8 cellular contexts compared by ENCODE assay signal in genomic region chr17:16653367-16654041, GRCh38. TPM values are rescaled to one million over a fixed set of nuclear protein-coding genes. Genes with fewer than 3 reads are reported as not detected.
DNase-seq lines count a peak whose midpoint lies in the region; ATAC-seq and TF ChIP-seq lines count a peak whose summit lies in the region.

Gene ZNF624, minus strand, starts transcription at chr17:16653850.

- H4K8ac ChIP-seq in IMR-90 (ENCODE audit: low read depth in 2 of 2, low read length in 2 of 2), result peak within 1 kb of the TSS; percentile 73 to 84

- peaks cover 18% of the 10 kb centered on the region for H3K4me1 Mint-ChIP-seq in activated T-cell treated with anti-CD3 and anti-CD28 coated beads, Interleukin-2, amount 50 U/mL, for 4 hours (ENCODE audit: low read depth)

- peak within 1 kb of the TSS; percentile 58 for H3K4ac ChIP-seq in IMR-90 (ENCODE audit: low read depth, low read length)

- H3K23ac ChIP-seq in IMR-90 (ENCODE audit: low read depth, low read length), result peak within 1 kb of the TSS; percentile 39; the same call in 1 of the 2 replicates

- H3K79me1 ChIP-seq in IMR-90 (ENCODE audit: low read depth in 1 of 2, low read length in 2 of 2), result peaks cover 6 to 7% of the 10 kb centered on the region in 2 experiments; a peak in 2 of 4 replicates

- H3K56ac ChIP-seq in IMR-90 (ENCODE audit: extremely low read depth, insufficient read depth, low read length), result no peak within 1 kb of the TSS

- 0 out of 2 replicates have a peak, but pooled peaks cover 2% of the 10 kb centered on the region for H3K4me1 ChIP-seq in IMR-90 (ENCODE audit: control insufficient read depth, insufficient read depth, low read length)
- no peaks in the 10 kb centered on the region for H3K4me1 ChIP-seq in esophagus (ENCODE audit: control insufficient read depth in 2 of 2, insufficient read depth in 2 of 2, low read length in 1 of 2)
- peaks cover 5 to 9% of the 10 kb centered on the region in 2 donors for H3K4me1 ChIP-seq in mucosa of rectum (ENCODE audit: control insufficient read depth in 2 of 2, insufficient read depth in 2 of 2, low read length in 2 of 2)

- intact Hi-C loops in IMR-90 (cut with micrococcal nuclease), result no loop called here

- TF ChIP-seq RAD21 in IMR-90 (IDR thresholded peaks at IDR 0.05; ENCODE audit: low read length), result no peak

- no peaks in the 10 kb centered on the region for H3K27me3 Mint-ChIP-seq in activated T-cell treated with anti-CD3 and anti-CD28 coated beads, Interleukin-2, amount 50 U/mL, for 4 hours (ENCODE audit: low read depth)

- peak; percentile 60 for DNase-seq in DMS114 treated with DMSO at 0.1 percent for 48 hours (lab: John Stamatoyannopoulos, UW; ENCODE audit: unreplicated experiment)
- DNase-seq in IMR-90, result peak; percentile 83
- peak; percentile 78 for DNase-seq in OCI-M2 (lab: John Stamatoyannopoulos, UW; ENCODE audit: unreplicated experiment)
- DNase-seq in activated T-cell treated with anti-CD3 and anti-CD28 coated beads, Interleukin-2, amount 50 U/mL, for 4 hours, result peak; percentile 83
- peak; percentile 65 to 70 for DNase-seq in stimulated activated CD8-positive, alpha-beta memory T cell treated with anti-CD3 and anti-CD28 coated beads, Interleukin-4, amount 100 ng/mL, for 4 hours (ENCODE audit: low read depth in 2 of 2, low spot score in 1 of 2)

- POLR2A ChIA-PET in IMR-90 (lab: Charles Lee; ENCODE audit: unreplicated experiment), result no interaction called here

- no peak within 1 kb of the TSS for H2BK15ac ChIP-seq in IMR-90 (ENCODE audit: low read depth, low read length)

- H2BK120ac ChIP-seq in IMR-90 (ENCODE audit: low read depth, low read length), result no peak within 1 kb of the TSS

- TF ChIP-seq POLR2A in IMR-90 (IDR thresholded peaks at IDR 0.05; ENCODE audit: low read depth, low read length), result no peak

- no peaks in the 10 kb centered on the region for H4K20me1 ChIP-seq in IMR-90 (ENCODE audit: insufficient read depth, low read length)

- peaks cover 3% of the 10 kb centered on the region; the same call in 1 of the 2 replicates for H3K9me1 ChIP-seq in IMR-90 (ENCODE audit: insufficient read depth, low read length)

- peaks cover 4% of the 10 kb centered on the region for H3K36me3 Mint-ChIP-seq in activated T-cell treated with anti-CD3 and anti-CD28 coated beads, Interleukin-2, amount 50 U/mL, for 4 hours (ENCODE audit: insufficient read depth)

- no peak within 1 kb of the TSS for H2BK20ac ChIP-seq in IMR-90 (ENCODE audit: low read depth, low read length)

- H3K9me3 Mint-ChIP-seq in activated T-cell treated with anti-CD3 and anti-CD28 coated beads, Interleukin-2, amount 50 U/mL, for 4 hours, result no peaks in the 10 kb centered on the region

- no peak for TF ChIP-seq CTCF in IMR-90 (conservative IDR thresholded peaks at IDR 0.05; ENCODE audit: low read depth, low read length)

- H3K9ac ChIP-seq in IMR-90 (ENCODE audit: low read depth, low read length) (peak within 1 kb of the TSS; percentile 87), mucosa of rectum (ENCODE audit: low read depth in 1 of 2, low read length in 2 of 2) (peak within 1 kb of the TSS; percentile 82 to 89)

- H4K5ac ChIP-seq in IMR-90 (ENCODE audit: low read depth, low read length), result peak within 1 kb of the TSS; percentile 98

- peak within 1 kb of the TSS; percentile 79 for H3K14ac ChIP-seq in IMR-90 (replicated peaks; ENCODE audit: low read depth, low read length)

- H3K36me3 ChIP-seq in IMR-90 (ENCODE audit: control insufficient read depth, insufficient read depth, low read length), result no peaks in the 10 kb centered on the region
- no peaks in the 10 kb centered on the region for H3K36me3 ChIP-seq in esophagus (ENCODE audit: control insufficient read depth in 2 of 2, insufficient read depth in 2 of 2, low read length in 1 of 2)
- no peaks in the 10 kb centered on the region for H3K36me3 ChIP-seq in mucosa of rectum (ENCODE audit: control insufficient read depth in 2 of 2, insufficient read depth in 2 of 2, low read length in 2 of 2)

- 1% methylated on average over 16 of the region's 55 CpGs; no CpG with 5 or more reads in 1 of the 2 experiments for WGBS in IMR-90 (ENCODE audit: extremely low coverage in 2 of 2, insufficient read length in 1 of 2), 2 experiments
- 0% methylated on average over 55 of the region's 55 CpGs for whole genome bisulfite sequencing in esophagus, 2 donors

- peak within 1 kb of the TSS; percentile 46; the same call in 1 of the 2 replicates for H4K91ac ChIP-seq in IMR-90 (ENCODE audit: insufficient read depth, low read depth, low read length)

- peak within 1 kb of the TSS; percentile 95 for H2AFZ ChIP-seq in IMR-90 (replicated peaks; ENCODE audit: low read length, poor library complexity)

- no peak within 1 kb of the TSS for H2AK5ac ChIP-seq in IMR-90 (ENCODE audit: low read depth, low read length)

- no TSS peak for BruUV-seq in IMR-90 (replicated peaks; lab: Mats Ljungman, UMichigan)

- H3K4me3 Mint-ChIP-seq in activated T-cell treated with anti-CD3 and anti-CD28 coated beads, Interleukin-2, amount 50 U/mL, for 4 hours, result peak within 1 kb of the TSS; percentile 86

- H3K27ac ChIP-seq in IMR-90 (ENCODE audit: insufficient read depth, low read length) (peak within 1 kb of the TSS; percentile 78), esophagus (ENCODE audit: low read depth in 2 of 2, low read length in 1 of 2) (peak within 1 kb of the TSS; percentile 89 to 91), mucosa of rectum (ENCODE audit: low read depth in 2 of 2, low read length in 2 of 2) (peak within 1 kb of the TSS; percentile 87 to 90)

- dilution Hi-C loops in IMR-90 (cut with HindIII; ENCODE audit: low sequenced_read_pairs, unreplicated experiment), result no loop called here

- H3K4me3 ChIP-seq in IMR-90 (ENCODE audit: insufficient read depth, low read depth, low read length), result peak within 1 kb of the TSS; percentile 69
- H3K4me3 ChIP-seq in esophagus (ENCODE audit: low read depth in 1 of 2, low read length in 2 of 2), result peak within 1 kb of the TSS; percentile 61 to 64
- peak within 1 kb of the TSS; percentile 85 to 87 for H3K4me3 ChIP-seq in mucosa of rectum (ENCODE audit: low read length in 2 of 2)

- in situ Hi-C loops in IMR-90 (cut with MboI; ENCODE audit: low sequenced_read_pairs), result no loop called here

- H2BK5ac ChIP-seq in IMR-90 (ENCODE audit: low read depth, low read length, poor library complexity, severe bottlenecking), result peak within 1 kb of the TSS; percentile 51

- CTCF ChIA-PET in IMR-90 (lab: Yijun Ruan, JAX), result no interaction called here

- H3K18ac ChIP-seq in IMR-90 (ENCODE audit: low read depth, low read length), result peak within 1 kb of the TSS; percentile 48

- peak; percentile 93 for ATAC-seq in GM21528 (IDR thresholded peaks at IDR 0.05; ENCODE audit: low FRiP score, unreplicated experiment)
- ATAC-seq in IMR-90 (ENCODE audit: low read depth), result peak; percentile 97
- peak; percentile 98 to 99 for ATAC-seq in activated T-cell treated with anti-CD3 and anti-CD28 coated beads, Interleukin-2, amount 50 U/mL, for 4 hours

- H2AK9ac ChIP-seq in IMR-90 (replicated peaks; ENCODE audit: low read depth, low read length, poor library complexity), result peak within 1 kb of the TSS; percentile 71

- peak within 1 kb of the TSS; percentile 98 for H3K4me2 ChIP-seq in IMR-90 (ENCODE audit: low read depth, low read length)

- no peaks in the 10 kb centered on the region for H3K9me3 ChIP-seq in IMR-90 (ENCODE audit: control insufficient read depth, insufficient read depth, low read length)
- H3K9me3 ChIP-seq in esophagus (ENCODE audit: control insufficient read depth in 2 of 2, insufficient read depth in 1 of 2, low read depth in 1 of 2, low read length in 1 of 2), result peaks cover 0 to 2% of the 10 kb centered on the region in 2 donors
- H3K9me3 ChIP-seq in mucosa of rectum (ENCODE audit: control insufficient read depth in 2 of 2, low read length in 2 of 2), result no peaks in the 10 kb centered on the region

- H3K27me3 ChIP-seq in IMR-90 (ENCODE audit: control insufficient read depth, insufficient read depth, low read length) (peaks cover 4% of the 10 kb centered on the region), esophagus (ENCODE audit: control insufficient read depth in 1 of 2, insufficient read depth in 2 of 2, low read length in 2 of 2) (no peaks in the 10 kb centered on the region), mucosa of rectum (ENCODE audit: control insufficient read depth in 2 of 2, insufficient read depth in 2 of 2, low read length in 2 of 2) (no peaks in the 10 kb centered on the region)

TF ChIP-seq in IMR-90, 13 proteins besides CTCF, POLR2A, EP300 and RAD21:
- TF ChIP-seq MXI1 (IDR thresholded peaks at IDR 0.05; ENCODE audit: borderline replicate concordance, low read depth, low read length) (peak; percentile 37; the same call in 1 of the 2 replicates), MAZ (IDR thresholded peaks at IDR 0.05; ENCODE audit: borderline replicate concordance, low read depth, low read length) (peak; percentile 87), BHLHE40 (IDR thresholded peaks at IDR 0.05; ENCODE audit: low read depth, low read length) (no peak)

RNA-seq across cellular contexts. Expression of gene ZNF624, which starts in this region (rescaled TPM):
- 3.8 and 4.2 TPM in 2 replicates for total RNA-seq in IMR-90 (2012; rRNA removed)
- polyA plus RNA-seq in IMR-90 (2012; rRNA removed) (0.55 and 0.80 TPM in 2 replicates), esophagus (1 to 10 TPM in 1 of 2 donors, under 1 TPM in 1; 0.99 to 1.4 TPM)
- polyA plus RNA-seq in IMR-90 (2012; cell fraction: cytosol; rRNA removed), result 0.41 and 1.1 TPM in 2 replicates
- polyA plus RNA-seq in IMR-90 (2012; cell fraction: nucleus; rRNA removed; ENCODE audit: low replicate concordance), result 0.44 and 1.0 TPM in 2 replicates
- 1 to 10 TPM; 3.0 to 3.6 (median 3.3) TPM for total RNA-seq in activated T-cell treated with anti-CD3 and anti-CD28 coated beads, Interleukin-2, amount 50 U/mL, for 4 hours

Comparison
In these comparisons a context has a peak if more than half of its experiments do, and no peak if none do; other contexts are left out.
1. Peak in every context shown above with its lines: DNase-seq, ATAC-seq, H3K4me3 ChIP-seq and H3K27ac ChIP-seq.